Comparison of ENCODE assay signal across 1 cellular context in the genomic region with DNA sequence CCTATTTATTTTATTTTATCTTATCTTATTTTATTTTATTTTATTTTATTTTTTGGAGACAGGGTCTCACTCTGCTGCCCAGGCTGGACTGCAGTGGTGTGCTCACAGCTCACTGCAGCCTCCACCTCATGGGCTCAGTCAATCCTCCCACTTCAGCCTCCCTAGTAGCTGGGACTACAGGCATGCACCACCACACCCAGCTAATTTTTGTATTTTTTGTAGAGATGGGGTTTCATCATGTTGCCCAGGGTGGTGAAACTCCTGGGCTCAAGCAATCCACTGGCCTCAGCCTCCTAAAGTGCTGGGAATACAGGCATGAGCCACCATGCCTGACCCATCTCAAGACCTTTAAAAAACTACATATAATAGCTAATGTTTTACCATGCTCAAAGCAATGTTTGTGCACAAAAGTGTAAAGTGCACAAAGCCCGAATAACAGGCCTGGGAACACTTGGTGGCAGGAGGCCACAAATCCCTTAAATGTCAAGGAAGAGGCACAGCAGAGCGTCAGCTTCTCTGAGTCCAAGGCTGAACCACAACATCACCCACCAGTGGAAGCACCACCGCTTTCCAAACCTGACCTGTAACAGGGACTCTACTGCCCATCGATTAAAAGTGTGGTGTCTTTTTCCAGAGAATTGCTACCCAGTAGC.
A peak's percentile ranks its signal among the peaks of the same experiment; 100 is the strongest.
TF ChIP-seq lines count a peak whose summit lies in the region.

No MANE protein-coding gene starts in this region.

TF ChIP-seq in HepG2, 621 proteins besides CTCF, POLR2A, EP300 and RAD21 (continued from another document and continues in another):
- no peak for TF ChIP-seq PRDM15 (CRISPR knock-in tag; IDR thresholded peaks at IDR 0.05)
- peak; percentile 24 for TF ChIP-seq ZNF883 (CRISPR knock-in tag; IDR thresholded peaks at IDR 0.05; ENCODE audit: not compliant biosample characterization)
- no peak for TF ChIP-seq ZNF280D (CRISPR knock-in tag; IDR thresholded peaks at IDR 0.05)
- no peak for TF ChIP-seq GRHL1 (CRISPR knock-in tag; conservative IDR thresholded peaks at IDR 0.05)
- no peak for TF ChIP-seq IKZF5 (CRISPR knock-in tag; IDR thresholded peaks at IDR 0.05)
- TF ChIP-seq HOMEZ (CRISPR knock-in tag; IDR thresholded peaks at IDR 0.05; ENCODE audit: low read depth): 0 out of 2 replicates have a peak, but pooled peaks have one; percentile 17
- peak; percentile 12; the same call in 1 of the 2 replicates for TF ChIP-seq CCDC6 (CRISPR knock-in tag; IDR thresholded peaks at IDR 0.05)
- no peak for TF ChIP-seq SNAI1 (CRISPR knock-in tag; IDR thresholded peaks at IDR 0.05; ENCODE audit: borderline replicate concordance)
- TF ChIP-seq HMG20A (CRISPR knock-in tag; IDR thresholded peaks at IDR 0.05; ENCODE audit: borderline replicate concordance): no peak
- TF ChIP-seq ZEB1 (IDR thresholded peaks at IDR 0.05; ENCODE audit: insufficient replicate concordance, low read depth): no peak
- peak; percentile 68; the same call in 1 of the 2 replicates for TF ChIP-seq ZNF264 (CRISPR knock-in tag; IDR thresholded peaks at IDR 0.05)
- TF ChIP-seq MAFK (conservative IDR thresholded peaks at IDR 0.05 in 1 of 2, IDR thresholded peaks at IDR 0.05 in 1 of 2; ENCODE audit: low read length in 2 of 2): no peak
- no peak for TF ChIP-seq ZFAT (CRISPR knock-in tag; conservative IDR thresholded peaks at IDR 0.05)
- peak; percentile 48; the same call in 1 of the 2 replicates for TF ChIP-seq ISL2 (CRISPR knock-in tag; IDR thresholded peaks at IDR 0.05)
- TF ChIP-seq KAT2B (IDR thresholded peaks at IDR 0.05; ENCODE audit: borderline replicate concordance, low read depth, low read length): no peak
- no peak for TF ChIP-seq DR1 (CRISPR knock-in tag; IDR thresholded peaks at IDR 0.05)
- TF ChIP-seq, protein P1, sequence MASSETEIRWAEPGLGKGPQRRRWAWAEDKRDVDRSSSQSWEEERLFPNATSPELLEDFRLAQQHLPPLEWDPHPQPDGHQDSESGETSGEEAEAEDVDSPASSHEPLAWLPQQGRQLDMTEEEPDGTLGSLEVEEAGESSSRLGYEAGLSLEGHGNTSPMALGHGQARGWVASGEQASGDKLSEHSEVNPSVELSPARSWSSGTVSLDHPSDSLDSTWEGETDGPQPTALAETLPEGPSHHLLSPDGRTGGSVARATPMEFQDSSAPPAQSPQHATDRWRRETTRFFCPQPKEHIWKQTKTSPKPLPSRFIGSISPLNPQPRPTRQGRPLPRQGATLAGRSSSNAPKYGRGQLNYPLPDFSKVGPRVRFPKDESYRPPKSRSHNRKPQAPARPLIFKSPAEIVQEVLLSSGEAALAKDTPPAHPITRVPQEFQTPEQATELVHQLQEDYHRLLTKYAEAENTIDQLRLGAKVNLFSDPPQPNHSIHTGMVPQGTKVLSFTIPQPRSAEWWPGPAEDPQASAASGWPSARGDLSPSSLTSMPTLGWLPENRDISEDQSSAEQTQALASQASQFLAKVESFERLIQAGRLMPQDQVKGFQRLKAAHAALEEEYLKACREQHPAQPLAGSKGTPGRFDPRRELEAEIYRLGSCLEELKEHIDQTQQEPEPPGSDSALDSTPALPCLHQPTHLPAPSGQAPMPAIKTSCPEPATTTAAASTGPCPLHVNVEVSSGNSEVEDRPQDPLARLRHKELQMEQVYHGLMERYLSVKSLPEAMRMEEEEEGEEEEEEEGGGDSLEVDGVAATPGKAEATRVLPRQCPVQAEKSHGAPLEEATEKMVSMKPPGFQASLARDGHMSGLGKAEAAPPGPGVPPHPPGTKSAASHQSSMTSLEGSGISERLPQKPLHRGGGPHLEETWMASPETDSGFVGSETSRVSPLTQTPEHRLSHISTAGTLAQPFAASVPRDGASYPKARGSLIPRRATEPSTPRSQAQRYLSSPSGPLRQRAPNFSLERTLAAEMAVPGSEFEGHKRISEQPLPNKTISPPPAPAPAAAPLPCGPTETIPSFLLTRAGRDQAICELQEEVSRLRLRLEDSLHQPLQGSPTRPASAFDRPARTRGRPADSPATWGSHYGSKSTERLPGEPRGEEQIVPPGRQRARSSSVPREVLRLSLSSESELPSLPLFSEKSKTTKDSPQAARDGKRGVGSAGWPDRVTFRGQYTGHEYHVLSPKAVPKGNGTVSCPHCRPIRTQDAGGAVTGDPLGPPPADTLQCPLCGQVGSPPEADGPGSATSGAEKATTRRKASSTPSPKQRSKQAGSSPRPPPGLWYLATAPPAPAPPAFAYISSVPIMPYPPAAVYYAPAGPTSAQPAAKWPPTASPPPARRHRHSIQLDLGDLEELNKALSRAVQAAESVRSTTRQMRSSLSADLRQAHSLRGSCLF (CRISPR knock-in tag; IDR thresholded peaks at IDR 0.05; ENCODE audit: borderline replicate concordance): no peak
- TF ChIP-seq SRSF4 (IDR thresholded peaks at IDR 0.05; ENCODE audit: low read depth, low read length, poor library complexity, severe bottlenecking): no peak
- no peak for TF ChIP-seq MXI1 (IDR thresholded peaks at IDR 0.05; ENCODE audit: borderline replicate concordance, low read depth, low read length)
- no peak for TF ChIP-seq NFKB2 (CRISPR knock-in tag; IDR thresholded peaks at IDR 0.05; ENCODE audit: borderline replicate concordance)
- TF ChIP-seq ZMYM2 (CRISPR knock-in tag; IDR thresholded peaks at IDR 0.05): no peak
- no peak for TF ChIP-seq ZNF12 (CRISPR knock-in tag; IDR thresholded peaks at IDR 0.05)
- no peak for TF ChIP-seq MTA1 (CRISPR knock-in tag; IDR thresholded peaks at IDR 0.05; ENCODE audit: borderline replicate concordance)
- no peak for TF ChIP-seq ZBTB8A (CRISPR knock-in tag; IDR thresholded peaks at IDR 0.05; ENCODE audit: borderline replicate concordance, low read depth)
- TF ChIP-seq BCL3 (CRISPR knock-in tag; IDR thresholded peaks at IDR 0.05): no peak
- TF ChIP-seq ZNF10 (CRISPR knock-in tag; IDR thresholded peaks at IDR 0.05; ENCODE audit: borderline replicate concordance, low read depth): no peak
- no peak for TF ChIP-seq SIX4 (CRISPR knock-in tag; IDR thresholded peaks at IDR 0.05)
- no peak for TF ChIP-seq ZFP36L1 (CRISPR knock-in tag; IDR thresholded peaks at IDR 0.05)
- TF ChIP-seq TBX2 (CRISPR knock-in tag; IDR thresholded peaks at IDR 0.05; ENCODE audit: borderline replicate concordance): 0 out of 2 replicates have a peak, but pooled peaks have one; percentile 12
- no peak for TF ChIP-seq ZNF446 (CRISPR knock-in tag; IDR thresholded peaks at IDR 0.05)
- no peak for TF ChIP-seq LCORL (IDR thresholded peaks at IDR 0.05)
- peak; percentile 64 for TF ChIP-seq LCORL (CRISPR knock-in tag; IDR thresholded peaks at IDR 0.05)
- no peak for TF ChIP-seq NRL (CRISPR knock-in tag; IDR thresholded peaks at IDR 0.05; ENCODE audit: borderline replicate concordance)
- no peak for TF ChIP-seq DNMT3B (CRISPR knock-in tag; conservative IDR thresholded peaks at IDR 0.05)
- TF ChIP-seq ATM (IDR thresholded peaks at IDR 0.05; ENCODE audit: borderline replicate concordance): no peak
- TF ChIP-seq ZSCAN25 (CRISPR knock-in tag; IDR thresholded peaks at IDR 0.05): no peak
- no peak for TF ChIP-seq XBP1 (CRISPR knock-in tag; IDR thresholded peaks at IDR 0.05)
- no peak for TF ChIP-seq REXO4 (CRISPR knock-in tag; IDR thresholded peaks at IDR 0.05; ENCODE audit: borderline replicate concordance)
- no peak for TF ChIP-seq RORA (CRISPR knock-in tag; IDR thresholded peaks at IDR 0.05)
- TF ChIP-seq ZNF44 (CRISPR knock-in tag; IDR thresholded peaks at IDR 0.05): no peak
- TF ChIP-seq ZNF790 (CRISPR knock-in tag; IDR thresholded peaks at IDR 0.05; ENCODE audit: borderline replicate concordance): no peak
- no peak for TF ChIP-seq KLF6 (CRISPR knock-in tag; IDR thresholded peaks at IDR 0.05)
- no peak for TF ChIP-seq BORCS8-MEF2B (CRISPR knock-in tag; IDR thresholded peaks at IDR 0.05)
- TF ChIP-seq HMG20B (CRISPR knock-in tag; conservative IDR thresholded peaks at IDR 0.05): no peak
